ENCODE assay signal across 18 cellular contexts in genomic region chr18:48986851-48987761, GRCh38. TPM values are rescaled to one million over a fixed set of nuclear protein-coding genes. Genes with fewer than 3 reads are reported as not detected.
DNase-seq lines count a peak whose midpoint lies in the region; ATAC-seq and TF ChIP-seq lines count a peak whose summit lies in the region.
"Had no signal": no experiment of that assay in that cellular context is flagged by ENCODE, and none has a peak within 500 bp of the region (broad histone marks: within the 10 kb centered on the region; RNA-seq: fewer than 3 reads in every experiment).

No MANE protein-coding gene starts in this region.

- intact Hi-C loops in left ventricle myocardium superior (cut with micrococcal nuclease): no loop called here

- H3K27ac ChIP-seq in RWPE1 (peak overlapping the region; percentile 18; the same call in 1 of the 2 replicates), endodermal cell (ENCODE audit: low read depth, low read length) (no peak overlapping the region), neural progenitor cell (no peak overlapping the region), thoracic aorta (peak overlapping the region; percentile 68 to 85)
- H3K27ac ChIP-seq: KMS-11 had no signal

- POLR2A ChIA-PET in RWPE1 (lab: Yijun Ruan, JAX; ENCODE audit: low non-redundant PET): no interaction called here

- H3K27me3 Mint-ChIP-seq in endodermal cell (ENCODE audit: insufficient read depth): no peaks in the 10 kb centered on the region
- H3K27me3 Mint-ChIP-seq in neural progenitor cell (ENCODE audit: insufficient read depth, low read depth): peaks cover 8% of the 10 kb centered on the region

- no peak overlapping the region for H3K4me3 Mint-ChIP-seq in endodermal cell
- peak overlapping the region; percentile 54 for H3K4me3 Mint-ChIP-seq in neural progenitor cell
- H3K4me3 Mint-ChIP-seq: CD4-positive, CD25-positive, alpha-beta regulatory T cell had no signal

- no peaks in the 10 kb centered on the region for H3K9me3 Mint-ChIP-seq in endodermal cell
- no peaks in the 10 kb centered on the region for H3K9me3 Mint-ChIP-seq in neural progenitor cell
- H3K9me3 Mint-ChIP-seq: CD4-positive, CD25-positive, alpha-beta regulatory T cell had no signal

- no peaks in the 10 kb centered on the region for H3K79me2 ChIP-seq in neural progenitor cell (ENCODE audit: low read depth)

- H3K4me1 ChIP-seq in endodermal cell (ENCODE audit: control insufficient read depth, insufficient read depth, low read length): peaks cover 11% of the 10 kb centered on the region
- no peaks in the 10 kb centered on the region for H3K4me1 ChIP-seq in neural progenitor cell
- H3K4me1 ChIP-seq in thoracic aorta (ENCODE audit: control insufficient read depth in 1 of 2, low read depth in 2 of 2): peaks cover 19 to 50% of the 10 kb centered on the region in 2 donors

- peak overlapping the region; percentile 63 for H2AFZ ChIP-seq in neural progenitor cell (replicated peaks)

- CTCF ChIA-PET in RWPE1 (lab: Yijun Ruan, JAX): interaction anchor here (0.7 kb wide), 1 partner anchor 36 kb away, joined by 4 read pairs; no protein-coding TSS in a partner anchor

- H3K4me1 Mint-ChIP-seq in endodermal cell (peaks cover 24% of the 10 kb centered on the region), neural progenitor cell (peaks cover 35% of the 10 kb centered on the region)

- H4K20me1 ChIP-seq in neural progenitor cell (ENCODE audit: low read depth): no peaks in the 10 kb centered on the region

- ATAC-seq in thoracic aorta (ENCODE audit: insufficient number of reproducible peaks, low FRiP score, low read depth): no peak
- no peak for ATAC-seq in left ventricle myocardium superior
- ATAC-seq: GM12878, HCT116, Panc1 had no signal

- DNase-seq in RWPE1 (ENCODE audit: low spot score): no peak
- peak; percentile 44 for DNase-seq in endodermal cell
- DNase-seq in neural progenitor cell (ENCODE audit: low spot score): no peak
- no peak for DNase-seq in thoracic aorta (ENCODE audit: low spot score)
- DNase-seq in left ventricle myocardium superior: no peak
- DNase-seq in activated gamma-delta T cell treated with Interleukin-2 at 50 U/mL for 16 hours: no peak
- DNase-seq in SW 1271 (lab: John Stamatoyannopoulos, UW): no peak
- DNase-seq: AML-193; CD4-positive, CD25-positive, alpha-beta regulatory T cell; NCI-H1092 treated with DMSO at 0.1 percent for 48 hours; NCI-H1694 treated with DMSO at 0.1 percent for 48 hours; NCI-H345; NCI-H69; Right ventricle myocardium superior had no signal

- H3K4me3 ChIP-seq in endodermal cell (ENCODE audit: low read length): no peak overlapping the region
- no peak overlapping the region for H3K4me3 ChIP-seq in neural progenitor cell
- no peak overlapping the region for H3K4me3 ChIP-seq in thoracic aorta
- H3K4me3 ChIP-seq: GM12878 had no signal

- no peak overlapping the region for H3K9ac ChIP-seq in endodermal cell (ENCODE audit: extremely low read depth, low read length, poor library complexity, severe bottlenecking)
- no peak overlapping the region for H3K9ac ChIP-seq in neural progenitor cell
- H3K9ac ChIP-seq: KMS-11 had no signal

- no peak overlapping the region for H3K4me2 ChIP-seq in neural progenitor cell
- H3K4me2 ChIP-seq: KMS-11 had no signal

- no peaks in the 10 kb centered on the region for H3F3A ChIP-seq in neural progenitor cell (ENCODE audit: low read depth)

- no peaks in the 10 kb centered on the region for H3K9me3 ChIP-seq in endodermal cell (ENCODE audit: control insufficient read depth, low read length)
- no peaks in the 10 kb centered on the region for H3K9me3 ChIP-seq in neural progenitor cell (ENCODE audit: low read depth)
- H3K9me3 ChIP-seq in thoracic aorta: no peaks in the 10 kb centered on the region

- 87 to 88% methylated on average over 13 to 20 of the region's 20 CpGs for WGBS in endodermal cell (ENCODE audit: insufficient coverage in 1 of 2, insufficient read length in 1 of 2), 2 experiments

- H3K27me3 ChIP-seq in endodermal cell (ENCODE audit: control insufficient read depth, insufficient read depth, low read length, poor library complexity, severe bottlenecking): no peaks in the 10 kb centered on the region
- no peaks in the 10 kb centered on the region for H3K27me3 ChIP-seq in neural progenitor cell
- no peaks in the 10 kb centered on the region for H3K27me3 ChIP-seq in thoracic aorta (replicated peaks; ENCODE audit: insufficient read depth)

- H3K27ac Mint-ChIP-seq in endodermal cell: peak overlapping the region; percentile 12
- H3K27ac Mint-ChIP-seq in neural progenitor cell: peak overlapping the region; percentile 7

- TF ChIP-seq CTCF in RWPE1 (conservative IDR thresholded peaks at IDR 0.05; ENCODE audit: low read depth) (no peak), endodermal cell (conservative IDR thresholded peaks at IDR 0.05) (no peak), neural progenitor cell (IDR thresholded peaks at IDR 0.05) (no peak), thoracic aorta (IDR thresholded peaks at IDR 0.05) (no peak)

- no peaks in the 10 kb centered on the region for H3K36me3 Mint-ChIP-seq in endodermal cell (ENCODE audit: low read depth)
- H3K36me3 Mint-ChIP-seq in neural progenitor cell: no peaks in the 10 kb centered on the region
- H3K36me3 Mint-ChIP-seq: CD4-positive, CD25-positive, alpha-beta regulatory T cell had no signal

- H3K36me3 ChIP-seq in endodermal cell (ENCODE audit: control insufficient read depth, insufficient read depth, low read length): no peaks in the 10 kb centered on the region
- no peaks in the 10 kb centered on the region for H3K36me3 ChIP-seq in neural progenitor cell
- no peaks in the 10 kb centered on the region for H3K36me3 ChIP-seq in thoracic aorta

RNA-seq across cellular contexts. Expression of gene SMAD7, which starts 36.3 kb away (rescaled TPM):
- total RNA-seq in endodermal cell (10 to 100 TPM; 52.4 to 67.4 TPM), neural progenitor cell (ENCODE audit: low replicate concordance) (1.1 and 2.0 TPM in 2 replicates), thoracic aorta (100 to 1,000 TPM in 1 of 2 donors, 10 to 100 TPM in 1; 80.8 to 107 TPM), left ventricle myocardium superior (13.8 TPM)
- 16.5 TPM for polyA plus RNA-seq in endodermal cell (2013, experiment 1 of 2)
- polyA plus RNA-seq in endodermal cell (2013, experiment 2 of 2): 16.2 TPM

Comparison
In these comparisons a context has a peak if more than half of its experiments do, and no peak if none do; other contexts are left out.
1. H3K27ac ChIP-seq: peak in RWPE1 (single experiment) and thoracic aorta (2 of 2); none in endodermal cell (single experiment) and neural progenitor cell (single experiment).